23 cellular contexts compared by ENCODE assay signal in genomic region chr7:3991771-3992231, GRCh38.
"Had no signal": no experiment of that assay in that cellular context is flagged by ENCODE, and none has a peak within 500 bp of the region (broad histone marks: within the 10 kb centered on the region; RNA-seq: fewer than 3 reads in every experiment).

No MANE protein-coding gene starts in this region.

- H3K27me3 ChIP-seq: colonic mucosa, foreskin keratinocyte, spleen, uterus had no signal

- H3K27ac ChIP-seq: colonic mucosa, epithelial cell of prostate, foreskin keratinocyte, prostate gland, spleen, thoracic aorta, uterus, VCaP had no signal

- H3K36me3 ChIP-seq: colonic mucosa, prostate gland, spleen, uterus had no signal

- H3K4me1 ChIP-seq: colonic mucosa, foreskin keratinocyte, prostate gland, spleen, uterus had no signal

- H3K4me3 ChIP-seq: colonic mucosa, lung, prostate gland, spleen, thoracic aorta, uterus had no signal

- DNase-seq: activated CD4-positive, alpha-beta T cell treated with anti-CD3 and anti-CD28 coated beads, Interleukin-2, amount 50 U/mL, for 1 hour; activated CD4-positive, CD25-positive, alpha-beta regulatory T cell treated with anti-CD3 and anti-CD28 coated beads, Interleukin-2, amount 50 U/mL, for 72 hours; activated CD8-positive, alpha-beta memory T cell treated with anti-CD3 and anti-CD28 coated beads, Interleukin-2, amount 50 U/mL, for 4 hours; activated effector memory CD4-positive, alpha-beta T cell treated with Interleukin-2 at 50 U/mL for 16 hours; activated naive CD4-positive, alpha-beta T cell treated with anti-CD3 and anti-CD28 coated beads, Interleukin-2, amount 10 ng/mL, durations not matched to agents 7 days and 5 days; activated naive CD8-positive, alpha-beta T cell treated with anti-CD3 and anti-CD28 coated beads, Interleukin-2, amount 50 U/mL, for 24 hours; activated T-cell treated with anti-CD3 and anti-CD28 coated beads, Interleukin-2, amount 50 U/mL, for 4 hours; colonic mucosa; endodermal cell; foreskin keratinocyte; naive thymus-derived CD8-positive, alpha-beta T cell; right cardiac atrium; spleen; stimulated activated CD4-positive, alpha-beta T cell treated with anti-CD3 and anti-CD28 coated beads, Interleukin-4, amount 100 ng/mL, for 4 hours; stimulated activated naive B cell treated with anti-CD40 and anti-IgM and Interleukin-4, amounts not matched to agents 10 μg/mL and 1 μg/mL and 100 μg/mL, for 72 hours; T-helper 2 cell; uterus had no signal

- H3K9me3 ChIP-seq: colonic mucosa, prostate gland, spleen, thoracic aorta, uterus had no signal

- FAIRE-seq: keratinocyte had no signal
